11 cellular contexts compared by ENCODE assay signal in genomic region chr5:171309526-171310333, GRCh38. TPM values are rescaled to one million over a fixed set of nuclear protein-coding genes. Genes with fewer than 3 reads are reported as not detected.
DNase-seq lines count a peak whose midpoint lies in the region; ATAC-seq and TF ChIP-seq lines count a peak whose summit lies in the region.
"Had no signal": no experiment of that assay in that cellular context is flagged by ENCODE, and none has a peak within 500 bp of the region (broad histone marks: within the 10 kb centered on the region; RNA-seq: fewer than 3 reads in every experiment).

No MANE protein-coding gene starts in this region.

- no peaks in the 10 kb centered on the region for H3K9me2 ChIP-seq in HCT116 (ENCODE audit: insufficient read depth)

- H3K4me1 Mint-ChIP-seq in CD14-positive monocyte, result peaks cover 35% of the 10 kb centered on the region
- H3K4me1 Mint-ChIP-seq in activated T-cell treated with anti-CD3 and anti-CD28 coated beads, Interleukin-2, amount 50 U/mL, for 72 hours (ENCODE audit: low read depth), result peaks cover 25% of the 10 kb centered on the region
- peaks cover 4% of the 10 kb centered on the region for H3K4me1 Mint-ChIP-seq in activated T-helper 2 cell treated with anti-CD3 and anti-CD28 coated beads, Interferon-gamma antibody, Interleukin-2, Interleukin-4, amounts not matched to agents 10 μg/mL and 5 μg/mL and 100 μg/mL, durations not matched to agents 14 hours and 24 hours and 36 hours (ENCODE audit: low read depth)

- H4K20me1 ChIP-seq in HCT116 (ENCODE audit: insufficient read depth), result no peaks in the 10 kb centered on the region

- no peak overlapping the region for H2AFZ ChIP-seq in HCT116 (ENCODE audit: low read depth, low read length, poor library complexity, severe bottlenecking)

- POLR2A ChIA-PET in HCT116 (lab: Charles Lee), result no interaction called here

- H3K27me3 ChIP-seq in HCT116 (ENCODE audit: insufficient read depth, low read length) (no peaks in the 10 kb centered on the region), BE2C (no peaks in the 10 kb centered on the region)
- H3K27me3 ChIP-seq: ovary had no signal

- ATAC-seq in HCT116, result peak; percentile 50
- no peak for ATAC-seq in activated T-cell treated with anti-CD3 and anti-CD28 coated beads, Interleukin-2, amount 50 U/mL, for 72 hours (replicated peaks in 1 of 2)
- ATAC-seq in HG03378 (IDR thresholded peaks at IDR 0.05; ENCODE audit: unreplicated experiment), result no peak
- ATAC-seq: esophagus mucosa had no signal

- peak overlapping the region; percentile 64 for H3K9ac ChIP-seq in HCT116 (ENCODE audit: low read length)

- DNase-seq in CD14-positive monocyte (ENCODE audit: low spot score), result no peak
- DNase-seq in HCT116 (ENCODE audit: low read depth, low spot score), result peak; percentile 42
- peak; percentile 36 to 54 for DNase-seq in activated T-cell treated with anti-CD3 and anti-CD28 coated beads, Interleukin-2, amount 50 U/mL, for 72 hours
- DNase-seq in kidney tubule cell (ENCODE audit: low spot score), result peak; percentile 46
- DNase-seq in BE2C, result no peak
- no peak for DNase-seq in activated T-helper 2 cell treated with anti-CD3 and anti-CD28 coated beads, Interferon-gamma antibody, Interleukin-2, Interleukin-4, amounts not matched to agents 10 μg/mL and 5 μg/mL and 100 μg/mL, durations not matched to agents 14 hours and 24 hours and 36 hours (ENCODE audit: low spot score)
- no peak for DNase-seq in NK-92 (lab: John Stamatoyannopoulos, UW; ENCODE audit: unreplicated experiment)
- DNase-seq: NCI-H1694, ovary had no signal

- H3K27ac ChIP-seq in HCT116 (ENCODE audit: low read depth, low read length), result peak overlapping the region; percentile 62
- H3K27ac ChIP-seq: ovary had no signal

- CTCF ChIA-PET in HCT116 (lab: Charles Lee), result interaction anchor here (0.7 to 1.2 kb wide), 5 partner anchors 9 to 40 kb away, joined by 3 to 5 read pairs (median 3); no protein-coding TSS in a partner anchor

- H3K27ac Mint-ChIP-seq in CD14-positive monocyte, result no peak overlapping the region
- peak overlapping the region; percentile 85 for H3K27ac Mint-ChIP-seq in activated T-cell treated with anti-CD3 and anti-CD28 coated beads, Interleukin-2, amount 50 U/mL, for 72 hours
- H3K27ac Mint-ChIP-seq in activated T-helper 2 cell treated with anti-CD3 and anti-CD28 coated beads, Interferon-gamma antibody, Interleukin-2, Interleukin-4, amounts not matched to agents 10 μg/mL and 5 μg/mL and 100 μg/mL, durations not matched to agents 14 hours and 24 hours and 36 hours, result no peak overlapping the region

- H3K9me3 ChIP-seq in HCT116 (ENCODE audit: control insufficient read depth in 1 of 2, insufficient read depth in 1 of 2, low read depth in 1 of 2, low read length in 2 of 2), result no peaks in the 10 kb centered on the region
- no peaks in the 10 kb centered on the region for H3K9me3 ChIP-seq in BE2C
- H3K9me3 ChIP-seq: ovary had no signal

- H3K4me3 Mint-ChIP-seq in CD14-positive monocyte, result peak overlapping the region in 1 of 2 donors; percentile 85
- H3K4me3 Mint-ChIP-seq in activated T-cell treated with anti-CD3 and anti-CD28 coated beads, Interleukin-2, amount 50 U/mL, for 72 hours, result peak overlapping the region; percentile 78 to 79
- H3K4me3 Mint-ChIP-seq in activated T-helper 2 cell treated with anti-CD3 and anti-CD28 coated beads, Interferon-gamma antibody, Interleukin-2, Interleukin-4, amounts not matched to agents 10 μg/mL and 5 μg/mL and 100 μg/mL, durations not matched to agents 14 hours and 24 hours and 36 hours (ENCODE audit: low read depth), result no peak overlapping the region

- no peak for TF ChIP-seq RAD21 in HCT116 (IDR thresholded peaks at IDR 0.05; ENCODE audit: low read depth)

- H3K79me2 ChIP-seq in HCT116 (ENCODE audit: insufficient read depth, low read length), result no peaks in the 10 kb centered on the region

- H3K4me1 ChIP-seq in HCT116 (ENCODE audit: control insufficient read depth in 1 of 2, insufficient read depth in 2 of 2, low read length in 2 of 2), result peaks cover 3 to 6% of the 10 kb centered on the region in 2 experiments; a peak in 2 of 4 replicates
- peaks cover 18% of the 10 kb centered on the region for H3K4me1 ChIP-seq in BE2C

- TF ChIP-seq CTCF in CD14-positive monocyte (IDR thresholded peaks at IDR 0.05), result peak; percentile 17
- peak in 2 of 3 experiments; percentile 48 to 59; a peak in 3 of 6 replicates for TF ChIP-seq CTCF in HCT116 (IDR thresholded peaks at IDR 0.05 in 2 of 3, conservative IDR thresholded peaks at IDR 0.05 in 1 of 3; ENCODE audit: borderline replicate concordance in 1 of 3, insufficient read depth in 1 of 3, low read depth in 2 of 3, low read length in 2 of 3)
- TF ChIP-seq CTCF in BE2C (IDR thresholded peaks at IDR 0.05; ENCODE audit: low read depth, low read length), result no peak

- H3K4me3 ChIP-seq in HCT116 (replicated peaks in 1 of 2; ENCODE audit: low read depth in 1 of 2, low read length in 2 of 2), result peak overlapping the region; percentile 50 to 66
- H3K4me3 ChIP-seq in BE2C (ENCODE audit: low read depth, low read length), result no peak overlapping the region
- H3K4me3 ChIP-seq: ovary had no signal

- H3K4me2 ChIP-seq in HCT116 (ENCODE audit: low read length), result peak overlapping the region; percentile 77

- intact Hi-C loops in CD14-positive monocyte (cut with micrococcal nuclease) (no loop called here), HCT116 (cut with micrococcal nuclease) (no loop called here)
- intact Hi-C loops in activated T-helper 2 cell treated with anti-CD3 and anti-CD28 coated beads, Interferon-gamma antibody, Interleukin-2, Interleukin-4, amounts not matched to agents 10 μg/mL and 5 μg/mL and 100 μg/mL, durations not matched to agents 14 hours and 24 hours and 36 hours (cut with micrococcal nuclease), result loop anchor here (10.0 kb wide), 1 partner anchor 105 kb away; the partner anchor contains the start of gene FGF18

- peaks cover 0 to 11% of the 10 kb centered on the region in 2 donors for H3K36me3 Mint-ChIP-seq in CD14-positive monocyte
- peaks cover 1 to 5% of the 10 kb centered on the region in 2 donors for H3K36me3 Mint-ChIP-seq in activated T-cell treated with anti-CD3 and anti-CD28 coated beads, Interleukin-2, amount 50 U/mL, for 72 hours (ENCODE audit: insufficient read depth in 2 of 2)
- H3K36me3 Mint-ChIP-seq in activated T-helper 2 cell treated with anti-CD3 and anti-CD28 coated beads, Interferon-gamma antibody, Interleukin-2, Interleukin-4, amounts not matched to agents 10 μg/mL and 5 μg/mL and 100 μg/mL, durations not matched to agents 14 hours and 24 hours and 36 hours (ENCODE audit: low read depth), result peaks cover 4% of the 10 kb centered on the region

- no TSS peak for BruUV-seq in HCT116 (replicated peaks; lab: Mats Ljungman, UMichigan)

- RAD21 ChIA-PET in HCT116 (lab: Charles Lee; ENCODE audit: low non-redundant PET in 1 of 2, low total read pairs in 2 of 2, uncharacterized antibody in 2 of 2, unreplicated experiment in 2 of 2), result no interaction called here

- peaks cover 91 to 98% (median 94%) of the 10 kb centered on the region in 3 donors for H3K27me3 Mint-ChIP-seq in CD14-positive monocyte (ENCODE audit: low read depth in 3 of 3)
- peaks cover 64% of the 10 kb centered on the region for H3K27me3 Mint-ChIP-seq in activated T-cell treated with anti-CD3 and anti-CD28 coated beads, Interleukin-2, amount 50 U/mL, for 72 hours (ENCODE audit: low read depth)
- peaks cover 65% of the 10 kb centered on the region for H3K27me3 Mint-ChIP-seq in activated T-helper 2 cell treated with anti-CD3 and anti-CD28 coated beads, Interferon-gamma antibody, Interleukin-2, Interleukin-4, amounts not matched to agents 10 μg/mL and 5 μg/mL and 100 μg/mL, durations not matched to agents 14 hours and 24 hours and 36 hours (ENCODE audit: low read depth)

- TF ChIP-seq POLR2A in HCT116 (IDR thresholded peaks at IDR 0.05; ENCODE audit: borderline replicate concordance, extremely low read depth, insufficient read depth, insufficient read length), result no peak

- no peaks in the 10 kb centered on the region for H3K36me3 ChIP-seq in HCT116 (ENCODE audit: control insufficient read depth in 1 of 2, insufficient read depth in 2 of 2, low read length in 2 of 2)
- H3K36me3 ChIP-seq in BE2C, result no peaks in the 10 kb centered on the region
- H3K36me3 ChIP-seq: ovary had no signal

- H3K9me3 Mint-ChIP-seq in CD14-positive monocyte, result peaks cover 0 to 27% (median 19%) of the 10 kb centered on the region in 7 donors
- H3K9me3 Mint-ChIP-seq in activated T-cell treated with anti-CD3 and anti-CD28 coated beads, Interleukin-2, amount 50 U/mL, for 72 hours, result no peaks in the 10 kb centered on the region
- no peaks in the 10 kb centered on the region for H3K9me3 Mint-ChIP-seq in activated T-helper 2 cell treated with anti-CD3 and anti-CD28 coated beads, Interferon-gamma antibody, Interleukin-2, Interleukin-4, amounts not matched to agents 10 μg/mL and 5 μg/mL and 100 μg/mL, durations not matched to agents 14 hours and 24 hours and 36 hours

TF ChIP-seq in HCT116, 20 proteins besides CTCF, POLR2A, EP300 and RAD21:
- no peak for TF ChIP-seq EGR1 (IDR thresholded peaks at IDR 0.05; ENCODE audit: low read depth)
- TF ChIP-seq ZFX (IDR thresholded peaks at IDR 0.05), result peak; percentile 84

RNA-seq across cellular contexts. Expression of gene TLX3, which starts 0.7 kb away (rescaled TPM):
- polyA plus RNA-seq in CD14-positive monocyte, result not detected
- total RNA-seq in HCT116 (2021; ENCODE audit: unreplicated experiment), result 4.6 TPM
- 3.2 and 3.5 TPM in 2 replicates for polyA plus RNA-seq in HCT116 (2012)
- total RNA-seq in activated T-cell treated with anti-CD3 and anti-CD28 coated beads, Interleukin-2, amount 50 U/mL, for 72 hours, result not detected
- polyA plus RNA-seq in BE2C (2012; ENCODE audit: insufficient read depth, insufficient read length, low read depth), result not detected
- not detected in 2 replicates for total RNA-seq in activated T-helper 2 cell treated with anti-CD3 and anti-CD28 coated beads, Interferon-gamma antibody, Interleukin-2, Interleukin-4, amounts not matched to agents 10 μg/mL and 5 μg/mL and 100 μg/mL, durations not matched to agents 14 hours and 24 hours and 36 hours
- total RNA-seq: esophagus mucosa, ovary had no signal

Comparison
In these comparisons a context has a peak if more than half of its experiments do, and no peak if none do; other contexts are left out.
1. DNase-seq: peak in HCT116 (single experiment), activated T-cell treated with anti-CD3 and anti-CD28 coated beads, Interleukin-2, amount 50 U/mL, for 72 hours (2 of 2) and kidney tubule cell (single experiment); none in CD14-positive monocyte (single experiment), BE2C (single experiment), activated T-helper 2 cell treated with anti-CD3 and anti-CD28 coated beads, Interferon-gamma antibody, Interleukin-2, Interleukin-4, amounts not matched to agents 10 μg/mL and 5 μg/mL and 100 μg/mL, durations not matched to agents 14 hours and 24 hours and 36 hours (single experiment) and NK-92 (single experiment).